30 cellular contexts compared by ENCODE assay signal in genomic region chr6:95142661-95143060, GRCh38.
"Had no signal": no experiment of that assay in that cellular context is flagged by ENCODE, and none has a peak within 500 bp of the region (broad histone marks: within the 10 kb centered on the region; RNA-seq: fewer than 3 reads in every experiment).

No MANE protein-coding gene starts in this region.

- DNase-seq: activated B cell treated with CpG ODN at 0.5 μM for 24 hours; activated CD4-positive, alpha-beta memory T cell treated with anti-CD3 and anti-CD28 coated beads for 36 hours; activated CD4-positive, alpha-beta T cell treated with anti-CD3 and anti-CD28 coated beads for 4 hours; activated CD4-positive, alpha-beta T cell treated with anti-CD3 and anti-CD28 coated beads, Interleukin-2, amount 10 ng/mL, durations not matched to agents 24 days and 14 days; activated CD4-positive, alpha-beta T cell treated with anti-CD3 and anti-CD28 coated beads, Interleukin-2, amount 50 U/mL, for 1 hour; activated CD4-positive, alpha-beta T cell treated with anti-CD3 and anti-CD28 coated beads, Interleukin-2, amount 50 U/mL, for 4 hours; activated CD4-positive, CD25-positive, alpha-beta regulatory T cell treated with anti-CD3 and anti-CD28 coated beads, Interleukin-2, amount 50 U/mL, for 72 hours; activated CD8-positive, alpha-beta memory T cell treated with anti-CD3 and anti-CD28 coated beads, Interleukin-2, amount 50 U/mL, for 4 hours; activated CD8-positive, alpha-beta T cell treated with anti-CD3 and anti-CD28 coated beads for 36 hours; activated effector memory CD4-positive, alpha-beta T cell treated with anti-CD3 and anti-CD28 coated beads, Interleukin-2, amount 50 U/mL, for 16 hours; activated gamma-delta T cell treated with Interleukin-2 at 50 U/mL for 16 hours; activated naive CD4-positive, alpha-beta T cell; activated naive CD4-positive, alpha-beta T cell treated with anti-CD3 and anti-CD28 coated beads for 36 hours; activated naive CD4-positive, alpha-beta T cell treated with anti-CD3 and anti-CD28 coated beads, Interleukin-2, amount 50 U/mL, for 16 hours; activated naive CD8-positive, alpha-beta T cell treated with anti-CD3 and anti-CD28 coated beads for 36 hours; activated T-cell treated with anti-CD3 and anti-CD28 coated beads for 4 hours; activated T-cell treated with anti-CD3 and anti-CD28 coated beads, Interleukin-2, amount 50 U/mL, for 1 hour; activated T-cell treated with anti-CD3 and anti-CD28 coated beads, Interleukin-2, amount 50 U/mL, for 4 hours; activated T-cell treated with anti-CD3 and anti-CD28 coated beads, Interleukin-2, amount 50 U/mL, for 72 hours; adrenal gland; amygdala; anterior cingulate cortex; central memory CD4-positive, alpha-beta T cell; T-helper 1 cell; T-helper 9 cell had no signal

- ATAC-seq: activated CD8-positive, alpha-beta T cell treated with anti-CD3 and anti-CD28 coated beads for 36 hours; activated naive CD4-positive, alpha-beta T cell treated with anti-CD3 and anti-CD28 coated beads, Interleukin-2, amount 50 U/mL, for 72 hours; activated T-cell treated with anti-CD3 and anti-CD28 coated beads, Interleukin-2, amount 50 U/mL, for 4 hours; activated T-cell treated with anti-CD3 and anti-CD28 coated beads, Interleukin-2, amount 50 U/mL, for 72 hours; activated T-helper 17 cell treated with anti-CD3 and anti-CD28 coated beads, Interleukin-2, amount 50 U/mL, for 72 hours had no signal

- H3K4me1 ChIP-seq: adrenal gland, ascending aorta had no signal

- H3K4me3 ChIP-seq: adrenal gland, ascending aorta had no signal

- FAIRE-seq: TTC549 had no signal

- H3K27ac ChIP-seq: adrenal gland, ascending aorta, VCaP had no signal

- H3K27me3 ChIP-seq: adrenal gland, ascending aorta had no signal

- H3K36me3 ChIP-seq: adrenal gland, ascending aorta had no signal
